In genomic region chr20:64084209-64085152, GRCh38 we compare ENCODE assay signal across 9 cellular contexts. TPM values are rescaled to one million over a fixed set of nuclear protein-coding genes. Genes with fewer than 3 reads are reported as not detected.
A peak's percentile ranks its signal among the peaks of the same experiment; 100 is the strongest.
DNase-seq lines count a peak whose midpoint lies in the region; ATAC-seq and TF ChIP-seq lines count a peak whose summit lies in the region.
"Had no signal": no experiment of that assay in that cellular context is flagged by ENCODE, and none has a peak within 500 bp of the region (broad histone marks: within the 10 kb centered on the region; RNA-seq: fewer than 3 reads in every experiment).

LKAAEAR1 (minus strand) TSS chr20:64084398; CDS start chr20:64084219, 179 bp downstream.

- peaks cover 35% of the 10 kb centered on the region for H3K27me3 Mint-ChIP-seq in activated CD4-positive, alpha-beta T cell treated with anti-CD3 and anti-CD28 coated beads, Interleukin-2, amount 10 ng/mL, durations not matched to agents 24 days and 14 days
- peaks cover 3% of the 10 kb centered on the region for H3K27me3 Mint-ChIP-seq in activated CD4-positive, alpha-beta memory T cell treated with anti-CD3 and anti-CD28 coated beads for 36 hours

- peak within 1 kb of the TSS; percentile 83 for H3K4me3 Mint-ChIP-seq in activated CD4-positive, alpha-beta T cell treated with anti-CD3 and anti-CD28 coated beads, Interleukin-2, amount 10 ng/mL, durations not matched to agents 24 days and 14 days
- H3K4me3 Mint-ChIP-seq in activated CD4-positive, alpha-beta memory T cell treated with anti-CD3 and anti-CD28 coated beads for 36 hours, result peak within 1 kb of the TSS; percentile 72

- no peak within 1 kb of the TSS for H3K27ac Mint-ChIP-seq in activated CD4-positive, alpha-beta T cell treated with anti-CD3 and anti-CD28 coated beads, Interleukin-2, amount 10 ng/mL, durations not matched to agents 24 days and 14 days
- H3K27ac Mint-ChIP-seq in activated CD4-positive, alpha-beta memory T cell treated with anti-CD3 and anti-CD28 coated beads for 36 hours, result no peak within 1 kb of the TSS

- H3K4me1 Mint-ChIP-seq in activated CD4-positive, alpha-beta T cell treated with anti-CD3 and anti-CD28 coated beads, Interleukin-2, amount 10 ng/mL, durations not matched to agents 24 days and 14 days, result peaks cover 22% of the 10 kb centered on the region
- H3K4me1 Mint-ChIP-seq in activated CD4-positive, alpha-beta memory T cell treated with anti-CD3 and anti-CD28 coated beads for 36 hours (ENCODE audit: low read depth), result peaks cover 20% of the 10 kb centered on the region

- H3K9me3 ChIP-seq in iPS-18a (ENCODE audit: control insufficient read depth, low read depth, low read length), result no peaks in the 10 kb centered on the region
- H3K9me3 ChIP-seq in suprapubic skin, result no peaks in the 10 kb centered on the region

- intact Hi-C loops in activated CD4-positive, alpha-beta T cell treated with anti-CD3 and anti-CD28 coated beads, Interleukin-2, amount 10 ng/mL, durations not matched to agents 24 days and 14 days (cut with micrococcal nuclease), result no loop called here
- intact Hi-C loops in activated CD4-positive, alpha-beta memory T cell treated with anti-CD3 and anti-CD28 coated beads for 36 hours (cut with micrococcal nuclease), result no loop called here
- intact Hi-C loops in posterior cingulate gyrus (cut with DNase I), result no loop called here

- H3K36me3 ChIP-seq in iPS-18a (ENCODE audit: control insufficient read depth, low read depth, low read length) (no peaks in the 10 kb centered on the region), suprapubic skin (no peaks in the 10 kb centered on the region)

- TF ChIP-seq POLR2A in suprapubic skin (IDR thresholded peaks at IDR 0.05), result no peak

- TF ChIP-seq EP300 in suprapubic skin (IDR thresholded peaks at IDR 0.05), result no peak

- H3K4me1 ChIP-seq in iPS-18a (ENCODE audit: control insufficient read depth, low read depth, low read length) (peaks cover 7% of the 10 kb centered on the region), suprapubic skin (peaks cover 27% of the 10 kb centered on the region)

- no peak for ATAC-seq in GM18873 (IDR thresholded peaks at IDR 0.05; ENCODE audit: low FRiP score, unreplicated experiment)

- TF ChIP-seq CTCF in suprapubic skin (IDR thresholded peaks at IDR 0.05), result no peak

- POLR2A ChIA-PET in activated CD4-positive, alpha-beta memory T cell treated with anti-CD3 and anti-CD28 coated beads for 36 hours (lab: Charles Lee), result interaction anchor here (1.2 to 1.3 kb wide), 2 partner anchors 219 to 299 kb away, joined by 3 read pairs; partner anchors contain the start of gene TPD52L2

- no peaks in the 10 kb centered on the region for H3K9me3 Mint-ChIP-seq in activated CD4-positive, alpha-beta T cell treated with anti-CD3 and anti-CD28 coated beads, Interleukin-2, amount 10 ng/mL, durations not matched to agents 24 days and 14 days
- H3K9me3 Mint-ChIP-seq in activated CD4-positive, alpha-beta memory T cell treated with anti-CD3 and anti-CD28 coated beads for 36 hours, result peaks cover 9% of the 10 kb centered on the region

- H3K27ac ChIP-seq in iPS-18a (ENCODE audit: low read length) (no peak within 1 kb of the TSS), suprapubic skin (no peak within 1 kb of the TSS)
- H3K27ac ChIP-seq: RWPE1 had no signal

- CTCF ChIA-PET in activated CD4-positive, alpha-beta memory T cell treated with anti-CD3 and anti-CD28 coated beads for 36 hours (lab: Charles Lee), result interaction anchor here (0.6 to 5.1 kb wide), 16 partner anchors 9 to 201 kb away, joined by 3 to 51 read pairs (median 4); partner anchors contain the start of gene NPBWR2

- WGBS in suprapubic skin, result 10% methylated on average over 8 of the region's 52 CpGs

- peaks cover 60% of the 10 kb centered on the region for H3K27me3 ChIP-seq in iPS-18a (ENCODE audit: control insufficient read depth, insufficient read depth, low read length)
- H3K27me3 ChIP-seq in suprapubic skin, result peaks cover 17% of the 10 kb centered on the region

- H3K4me3 ChIP-seq in iPS-18a (ENCODE audit: low read length) (peak within 1 kb of the TSS; percentile 51), suprapubic skin (peak within 1 kb of the TSS; percentile 63)

- no peaks in the 10 kb centered on the region for H3K36me3 Mint-ChIP-seq in activated CD4-positive, alpha-beta T cell treated with anti-CD3 and anti-CD28 coated beads, Interleukin-2, amount 10 ng/mL, durations not matched to agents 24 days and 14 days (ENCODE audit: low read depth)
- H3K36me3 Mint-ChIP-seq in activated CD4-positive, alpha-beta memory T cell treated with anti-CD3 and anti-CD28 coated beads for 36 hours, result no peaks in the 10 kb centered on the region

- peak within 1 kb of the TSS; percentile 39 for H3K9ac ChIP-seq in iPS-18a (ENCODE audit: low read length)

- no peak for DNase-seq in activated CD4-positive, alpha-beta T cell treated with anti-CD3 and anti-CD28 coated beads, Interleukin-2, amount 10 ng/mL, durations not matched to agents 24 days and 14 days
- no peak for DNase-seq in activated CD4-positive, alpha-beta T cell treated with anti-CD3 and anti-CD28 coated beads for 1 hour
- DNase-seq in activated CD4-positive, alpha-beta memory T cell treated with anti-CD3 and anti-CD28 coated beads for 36 hours, result no peak
- DNase-seq in suprapubic skin (ENCODE audit: low spot score in 2 of 2), result no peak
- DNase-seq in posterior cingulate gyrus, result no peak
- no peak for DNase-seq in stimulated activated CD4-positive, alpha-beta T cell treated with anti-CD3 and anti-CD28 coated beads, Interleukin-2, amount 100 ng/mL, for 48 hours

RNA-seq across cellular contexts. Expression of gene LKAAEAR1, which starts in this region (rescaled TPM):
- 0.23 TPM in 1 of 2 replicates, not detected in the other for total RNA-seq in activated CD4-positive, alpha-beta T cell treated with anti-CD3 and anti-CD28 coated beads, Interleukin-2, amount 10 ng/mL, durations not matched to agents 24 days and 14 days
- not detected for total RNA-seq in activated CD4-positive, alpha-beta memory T cell treated with anti-CD3 and anti-CD28 coated beads for 36 hours
- total RNA-seq in suprapubic skin, result not detected
